In the genomic region with DNA sequence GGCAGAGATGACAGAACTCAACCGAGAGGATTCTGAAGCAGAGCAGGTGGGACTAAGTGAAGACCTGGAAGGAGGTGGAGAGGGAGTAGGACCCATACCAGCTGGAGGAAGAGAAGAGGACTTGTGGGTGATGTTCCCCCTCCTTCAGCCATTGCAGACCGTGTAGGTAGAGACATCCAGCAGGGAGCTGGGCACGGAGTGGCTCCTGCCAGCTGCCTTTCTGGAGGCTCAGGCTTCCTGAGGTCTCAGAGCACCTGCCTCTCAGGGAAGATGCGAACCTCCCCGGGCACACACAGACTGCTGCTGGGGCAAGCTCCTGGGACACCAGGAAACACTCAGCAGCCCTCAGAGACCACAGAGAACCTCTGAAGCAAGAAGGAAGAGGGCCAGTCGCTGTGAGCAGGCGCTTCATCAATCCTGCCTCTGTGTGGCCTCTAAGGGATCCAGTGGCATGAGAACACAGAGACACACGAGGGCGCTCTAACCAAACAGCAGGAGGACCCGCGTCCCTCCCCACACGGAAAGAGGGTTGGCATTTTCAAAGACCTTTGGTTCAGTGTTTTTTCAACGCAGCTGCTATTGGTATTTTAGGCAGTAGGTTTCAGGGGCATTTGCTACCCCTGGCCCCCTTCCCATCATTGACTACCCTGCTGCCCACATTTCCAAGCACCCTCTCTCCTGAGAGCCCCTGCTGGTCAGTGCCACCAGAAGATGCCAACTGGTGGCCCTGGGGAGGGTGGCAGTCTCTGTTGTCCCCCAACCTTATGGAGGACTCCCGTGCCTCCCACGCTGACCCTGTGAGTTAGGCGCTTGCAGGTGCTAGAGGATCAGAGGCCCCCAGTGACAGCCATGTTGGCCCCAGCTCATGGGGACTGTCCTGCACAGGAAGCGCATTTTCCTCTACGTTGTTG, we compare ENCODE assay signal across 8 cellular contexts.
DNase-seq lines count a peak whose midpoint lies in the region; ATAC-seq and TF ChIP-seq lines count a peak whose summit lies in the region.

No MANE protein-coding gene starts in this region.

- peak; percentile 74 for ATAC-seq in HG03571 (IDR thresholded peaks at IDR 0.05; ENCODE audit: unreplicated experiment)
- ATAC-seq in HG03378 (IDR thresholded peaks at IDR 0.05; ENCODE audit: unreplicated experiment): no peak

- intact Hi-C loops in activated CD4-positive, alpha-beta memory T cell treated with anti-CD3 and anti-CD28 coated beads for 36 hours (cut with micrococcal nuclease): loop anchor here (1.0 to 5.0 kb wide), 6 partner anchors 63 to 288 kb away; no protein-coding TSS in a partner anchor

- POLR2A ChIA-PET in activated CD4-positive, alpha-beta memory T cell treated with anti-CD3 and anti-CD28 coated beads for 36 hours (lab: Charles Lee): interaction anchor here (1.0 kb wide), 1 partner anchor 167 kb away, joined by 3 read pairs; no protein-coding TSS in a partner anchor

- peaks cover 43% of the 10 kb centered on the region for H3K36me3 Mint-ChIP-seq in activated CD4-positive, alpha-beta memory T cell treated with anti-CD3 and anti-CD28 coated beads for 36 hours

- peak; percentile 94 for TF ChIP-seq CTCF in GM12872 (IDR thresholded peaks at IDR 0.05; ENCODE audit: insufficient read depth, low read depth, low read length)

- no peak overlapping the region for H3K4me3 Mint-ChIP-seq in activated CD4-positive, alpha-beta memory T cell treated with anti-CD3 and anti-CD28 coated beads for 36 hours

- H3K27me3 Mint-ChIP-seq in activated CD4-positive, alpha-beta memory T cell treated with anti-CD3 and anti-CD28 coated beads for 36 hours: no peaks in the 10 kb centered on the region

- peak; percentile 82 for DNase-seq in NCI-H774 (lab: John Stamatoyannopoulos, UW)
- peak; percentile 88 for DNase-seq in activated CD4-positive, alpha-beta memory T cell treated with anti-CD3 and anti-CD28 coated beads for 36 hours
- DNase-seq in effector CD4-positive, alpha-beta T cell: peak; percentile 71
- peak; percentile 97 for DNase-seq in medulla oblongata (ENCODE audit: extremely low spot score)
- DNase-seq in stimulated activated CD8-positive, alpha-beta memory T cell treated with anti-CD3 and anti-CD28 coated beads, Interleukin-15, amount 100 ng/mL, for 24 hours (ENCODE audit: low read depth): peak; percentile 46

- CTCF ChIA-PET in activated CD4-positive, alpha-beta memory T cell treated with anti-CD3 and anti-CD28 coated beads for 36 hours (lab: Charles Lee): interaction anchor here (0.6 to 3.5 kb wide), 35 partner anchors 10 to 604 kb away, joined by 3 to 42 read pairs (median 3); no protein-coding TSS in a partner anchor

- no peak overlapping the region for H3K27ac Mint-ChIP-seq in activated CD4-positive, alpha-beta memory T cell treated with anti-CD3 and anti-CD28 coated beads for 36 hours

- no peaks in the 10 kb centered on the region for H3K9me3 Mint-ChIP-seq in activated CD4-positive, alpha-beta memory T cell treated with anti-CD3 and anti-CD28 coated beads for 36 hours

- peaks cover 22% of the 10 kb centered on the region for H3K4me1 Mint-ChIP-seq in activated CD4-positive, alpha-beta memory T cell treated with anti-CD3 and anti-CD28 coated beads for 36 hours (ENCODE audit: low read depth)

Comparison
In these comparisons a context has a peak if more than half of its experiments do, and no peak if none do; other contexts are left out.
1. DNase-seq: peak in every context shown above with its lines; median percentile 97 in medulla oblongata; 88 in activated CD4-positive, alpha-beta memory T cell treated with anti-CD3 and anti-CD28 coated beads for 36 hours; 82 in NCI-H774; 71 in effector CD4-positive, alpha-beta T cell; 46 in stimulated activated CD8-positive, alpha-beta memory T cell treated with anti-CD3 and anti-CD28 coated beads, Interleukin-15, amount 100 ng/mL, for 24 hours.